ENCODE assay signal across 29 cellular contexts in the genomic region with DNA sequence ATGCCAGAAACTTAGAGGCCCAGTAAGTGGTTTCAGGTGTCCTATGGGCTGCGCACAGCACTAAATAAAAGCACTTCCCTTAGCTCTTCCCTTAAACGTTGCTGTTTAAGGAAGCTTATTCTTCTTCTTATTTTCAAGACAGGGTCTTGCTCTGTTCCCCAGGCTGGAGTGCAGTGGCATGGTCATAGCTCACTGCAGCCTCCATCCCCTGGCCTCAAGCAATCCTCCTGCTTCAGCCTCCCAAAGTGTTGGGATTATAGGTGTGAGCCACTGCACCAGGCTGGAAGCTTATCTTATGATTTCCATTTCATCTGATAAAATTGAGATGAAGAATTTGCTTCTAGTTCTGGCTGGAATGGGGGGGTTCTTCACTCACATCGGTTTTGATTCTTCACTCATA.
"Had no signal": no experiment of that assay in that cellular context is flagged by ENCODE, and none has a peak within 500 bp of the region (broad histone marks: within the 10 kb centered on the region; RNA-seq: fewer than 3 reads in every experiment).

No MANE protein-coding gene starts in this region.

- H3K4me1 ChIP-seq: ascending aorta, Peyer's patch had no signal

- DNase-seq: activated CD4-positive, alpha-beta memory T cell treated with anti-CD3 and anti-CD28 coated beads, Interleukin-2, amount 10 ng/mL, durations not matched to agents 7 days and 5 days; activated CD4-positive, alpha-beta T cell treated with anti-CD3 and anti-CD28 coated beads for 1 hour; activated CD4-positive, CD25-positive, alpha-beta regulatory T cell; activated CD8-positive, alpha-beta memory T cell treated with anti-CD3 and anti-CD28 coated beads for 24 hours; activated gamma-delta T cell; activated naive CD4-positive, alpha-beta T cell treated with Interleukin-2 at 50 U/mL for 16 hours; activated naive CD8-positive, alpha-beta T cell treated with anti-CD3 and anti-CD28 coated beads, Interleukin-2, amount 10 ng/mL, durations not matched to agents 7 days and 5 days; activated T-cell treated with anti-CD3 and anti-CD28 coated beads, Interleukin-2, amount 50 U/mL, for 24 hours; Kasumi-1; MM.1S; MV-4-11; NCI-H1092; NCI-H146; NCI-H187; NCI-H2029 treated with DMSO at 0.1 percent for 48 hours; NCI-H2107; NCI-H2171; NCI-H510A; NCI-H526; NCI-H748 treated with DMSO at 0.1 percent for 48 hours; NK-92 treated with Interleukin-12 subunit alpha and Interleukin-12 subunit beta, amount 100 ng/mL, for 24 hours; PC-3; Peyer's patch; SIG-M5; WERI-Rb-1 had no signal

- H3K9me3 Mint-ChIP-seq: activated CD4-positive, alpha-beta memory T cell treated with anti-CD3 and anti-CD28 coated beads, Interleukin-2, amount 10 ng/mL, durations not matched to agents 7 days and 5 days; activated naive CD4-positive, alpha-beta T cell treated with anti-CD3 and anti-CD28 coated beads, Interleukin-2, amount 50 U/mL, for 24 hours; activated naive CD8-positive, alpha-beta T cell treated with anti-CD3 and anti-CD28 coated beads, Interleukin-2, amount 10 ng/mL, durations not matched to agents 7 days and 5 days; activated T-cell treated with anti-CD3 and anti-CD28 coated beads, Interleukin-2, amount 50 U/mL, for 24 hours; activated T-helper 2 cell treated with anti-CD3 and anti-CD28 coated beads, Interferon-gamma antibody, Interleukin-2, Interleukin-4, amounts not matched to agents 10 μg/mL and 5 μg/mL and 100 μg/mL, durations not matched to agents 14 hours and 24 hours and 36 hours had no signal

- H3K27ac ChIP-seq: ascending aorta, Peyer's patch, WERI-Rb-1 had no signal

- H3K4me3 ChIP-seq: ascending aorta, Peyer's patch had no signal

- ATAC-seq: PC-3, Right ventricle myocardium inferior had no signal

- H3K27ac Mint-ChIP-seq: activated CD4-positive, alpha-beta memory T cell treated with anti-CD3 and anti-CD28 coated beads, Interleukin-2, amount 10 ng/mL, durations not matched to agents 7 days and 5 days; activated naive CD4-positive, alpha-beta T cell treated with anti-CD3 and anti-CD28 coated beads, Interleukin-2, amount 50 U/mL, for 24 hours; activated naive CD8-positive, alpha-beta T cell treated with anti-CD3 and anti-CD28 coated beads, Interleukin-2, amount 10 ng/mL, durations not matched to agents 7 days and 5 days; activated T-cell treated with anti-CD3 and anti-CD28 coated beads, Interleukin-2, amount 50 U/mL, for 24 hours; activated T-helper 2 cell treated with anti-CD3 and anti-CD28 coated beads, Interferon-gamma antibody, Interleukin-2, Interleukin-4, amounts not matched to agents 10 μg/mL and 5 μg/mL and 100 μg/mL, durations not matched to agents 14 hours and 24 hours and 36 hours had no signal

- H3K36me3 Mint-ChIP-seq: activated naive CD8-positive, alpha-beta T cell treated with anti-CD3 and anti-CD28 coated beads, Interleukin-2, amount 10 ng/mL, durations not matched to agents 7 days and 5 days had no signal

- H3K4me1 Mint-ChIP-seq: activated CD4-positive, alpha-beta memory T cell treated with anti-CD3 and anti-CD28 coated beads, Interleukin-2, amount 10 ng/mL, durations not matched to agents 7 days and 5 days; activated naive CD4-positive, alpha-beta T cell treated with anti-CD3 and anti-CD28 coated beads, Interleukin-2, amount 50 U/mL, for 24 hours; activated naive CD8-positive, alpha-beta T cell treated with anti-CD3 and anti-CD28 coated beads, Interleukin-2, amount 10 ng/mL, durations not matched to agents 7 days and 5 days had no signal

- H3K36me3 ChIP-seq: ascending aorta, WERI-Rb-1 had no signal

- H3K9me3 ChIP-seq: ascending aorta, Peyer's patch had no signal

- H3K27me3 Mint-ChIP-seq: activated CD4-positive, alpha-beta memory T cell treated with anti-CD3 and anti-CD28 coated beads, Interleukin-2, amount 10 ng/mL, durations not matched to agents 7 days and 5 days; activated naive CD4-positive, alpha-beta T cell treated with anti-CD3 and anti-CD28 coated beads, Interleukin-2, amount 50 U/mL, for 24 hours; activated naive CD8-positive, alpha-beta T cell treated with anti-CD3 and anti-CD28 coated beads, Interleukin-2, amount 10 ng/mL, durations not matched to agents 7 days and 5 days; activated T-cell treated with anti-CD3 and anti-CD28 coated beads, Interleukin-2, amount 50 U/mL, for 24 hours had no signal

- H3K4me3 Mint-ChIP-seq: activated CD4-positive, alpha-beta memory T cell treated with anti-CD3 and anti-CD28 coated beads, Interleukin-2, amount 10 ng/mL, durations not matched to agents 7 days and 5 days; activated naive CD4-positive, alpha-beta T cell treated with anti-CD3 and anti-CD28 coated beads, Interleukin-2, amount 50 U/mL, for 24 hours; activated naive CD8-positive, alpha-beta T cell treated with anti-CD3 and anti-CD28 coated beads, Interleukin-2, amount 10 ng/mL, durations not matched to agents 7 days and 5 days; activated T-cell treated with anti-CD3 and anti-CD28 coated beads, Interleukin-2, amount 50 U/mL, for 24 hours had no signal

- H3K27me3 ChIP-seq: ascending aorta, Peyer's patch had no signal
